Comparison of ENCODE assay signal across 22 cellular contexts in the genomic region with DNA sequence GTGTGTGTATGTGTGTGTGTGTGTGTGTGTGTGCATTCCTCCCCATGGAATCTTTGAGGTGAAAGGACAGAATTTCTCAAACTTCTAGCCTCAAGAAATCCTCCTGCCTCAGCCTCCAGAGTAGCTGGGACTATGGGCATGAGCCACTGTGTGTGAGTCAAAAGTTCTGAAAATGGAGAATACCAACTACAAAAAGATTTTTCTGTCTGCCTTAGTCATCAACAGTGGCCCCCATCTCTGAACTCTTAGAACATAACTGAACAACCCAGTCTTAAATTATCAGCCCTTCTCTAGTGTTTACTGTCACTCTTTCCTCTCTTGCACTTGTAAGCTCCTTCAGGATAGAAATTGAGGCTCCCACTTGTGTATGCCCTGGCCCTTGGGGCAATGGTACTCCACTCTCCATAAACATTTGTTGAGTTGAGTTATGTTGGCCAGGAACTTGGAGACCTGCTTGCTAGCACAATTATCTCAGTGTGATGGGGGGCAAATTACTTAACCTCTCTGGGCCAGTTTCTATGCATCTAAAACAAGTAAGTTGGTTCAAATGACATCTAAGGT. TPM values are rescaled to one million over a fixed set of nuclear protein-coding genes. Genes with fewer than 3 reads are reported as not detected.
"Had no signal": no experiment of that assay in that cellular context is flagged by ENCODE, and none has a peak within 500 bp of the region (broad histone marks: within the 10 kb centered on the region; RNA-seq: fewer than 3 reads in every experiment).

No MANE protein-coding gene starts in this region.

- H3K27me3 ChIP-seq: dorsolateral prefrontal cortex, gastrocnemius medialis, neutrophil, pancreas, sigmoid colon, spleen, tibial nerve, upper lobe of right lung, uterus had no signal

- ATAC-seq: gastrocnemius medialis; natural killer cell; pancreas; right cardiac atrium; stimulated activated naive B cell treated with anti-CD40 and anti-IgM and Interleukin-4, amounts not matched to agents 10 μg/mL and 1 μg/mL and 100 μg/mL, for 72 hours; upper lobe of right lung had no signal

- H3K27ac ChIP-seq: dorsolateral prefrontal cortex, lower lobe of right lung, neutrophil, pancreas, sigmoid colon, thoracic aorta, upper lobe of right lung, uterus had no signal

- H3K4me1 ChIP-seq: pancreas, sigmoid colon, uterus had no signal

- H3K4me3 ChIP-seq: dorsolateral prefrontal cortex, gastrocnemius medialis, left ventricle myocardium inferior, lower lobe of right lung, pancreas, sigmoid colon, skin epidermis, spleen, thoracic aorta, tibial nerve, upper lobe of right lung, uterus had no signal

- DNase-seq: dorsolateral prefrontal cortex; effector CD4-positive, alpha-beta T cell; foreskin fibroblast; gastrocnemius medialis; head of caudate nucleus; kidney; left ventricle myocardium inferior; lower lobe of right lung; natural killer cell; pancreas; right cardiac atrium; sigmoid colon; spleen; stimulated activated CD4-positive, alpha-beta T cell treated with anti-CD3 and anti-CD28 coated beads, Interleukin-4, amount 100 ng/mL, for 4 hours; stimulated activated naive B cell treated with anti-CD40 and anti-IgM and Interleukin-4, amounts not matched to agents 10 μg/mL and 1 μg/mL and 100 μg/mL, for 72 hours; upper lobe of right lung; uterus had no signal

- H3K9me3 ChIP-seq: gastrocnemius medialis, left ventricle myocardium inferior, lower lobe of right lung, neutrophil, pancreas, sigmoid colon, spleen, thoracic aorta, tibial nerve, upper lobe of right lung, uterus had no signal

- H3K36me3 ChIP-seq: gastrocnemius medialis, left ventricle myocardium inferior, lower lobe of right lung, neutrophil, pancreas, sigmoid colon, spleen, thoracic aorta, tibial nerve, upper lobe of right lung, uterus had no signal

RNA-seq across cellular contexts. Expression of a gene that starts 35.3 kb away (rescaled TPM):
- total RNA-seq: neural crest cell had no signal
